Comparison of ENCODE assay signal across 8 cellular contexts in the genomic region with DNA sequence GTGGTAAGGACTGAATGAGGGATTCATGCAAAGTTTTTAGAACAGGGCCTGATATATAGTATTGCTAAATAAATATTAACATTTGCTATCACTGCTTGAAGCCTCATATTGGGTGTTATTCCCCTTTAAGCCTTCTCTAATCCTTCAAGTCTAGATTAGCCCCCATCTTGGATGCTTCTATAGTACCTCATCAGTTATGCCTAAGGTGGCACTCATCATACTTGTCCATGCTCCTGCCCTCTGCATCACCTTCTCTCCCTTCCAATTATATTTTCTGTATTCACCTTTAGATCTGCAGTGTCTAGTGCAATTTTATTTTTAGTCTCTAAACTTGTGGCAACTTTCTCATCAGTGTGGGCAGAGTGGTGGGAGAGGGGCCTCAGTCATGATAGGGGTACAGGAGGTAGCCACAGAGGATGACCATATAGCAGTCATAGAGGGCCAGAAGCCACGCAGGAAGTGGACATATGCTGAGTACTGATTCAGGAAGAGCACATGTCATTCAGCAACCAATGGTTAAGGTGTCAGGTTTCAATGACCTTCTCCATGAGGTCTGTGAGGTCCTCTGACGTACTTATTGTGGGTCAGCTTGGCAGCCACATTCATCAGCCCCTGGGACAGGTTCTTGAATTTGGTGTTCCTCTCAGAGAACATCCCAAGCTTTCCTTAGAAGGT. TPM values are rescaled to one million over a fixed set of nuclear protein-coding genes. Genes with fewer than 3 reads are reported as not detected.
A peak's percentile ranks its signal among the peaks of the same experiment; 100 is the strongest.
DNase-seq lines count a peak whose midpoint lies in the region; ATAC-seq, FAIRE-seq and TF ChIP-seq lines count a peak whose summit lies in the region.

No MANE protein-coding gene starts in this region.

- H3K79me2 ChIP-seq in DOHH2 (ENCODE audit: control insufficient read depth, low read length), result peaks cover 21% of the 10 kb centered on the region

- H3K4me3 ChIP-seq in DOHH2 (ENCODE audit: low read length) (peak overlapping the region; percentile 62), dorsolateral prefrontal cortex (peak overlapping the region in 9 of 59 donors; percentile 7 to 63 (median 19))

- H3K4me2 ChIP-seq in DOHH2 (ENCODE audit: low read length), result peak overlapping the region; percentile 85

- H3F3A ChIP-seq in DOHH2 (ENCODE audit: control insufficient read depth, insufficient read depth), result peaks cover 28% of the 10 kb centered on the region

- ATAC-seq in GM19438 (IDR thresholded peaks at IDR 0.05; ENCODE audit: low read depth, unreplicated experiment) (peak; percentile 48), HG03457 (IDR thresholded peaks at IDR 0.05; ENCODE audit: unreplicated experiment) (peak; percentile 57)

- DNase-seq in dorsolateral prefrontal cortex (no peak), HuH-7 (ENCODE audit: low spot score) (no peak), RPMI8226 (no peak), cerebellar nuclear complex (lab: John Stamatoyannopoulos, UW) (no peak), D721Med (ENCODE audit: insufficient read length, low spot score) (no peak)

- peak overlapping the region; percentile 90 for H3K27ac ChIP-seq in DOHH2 (ENCODE audit: low read depth, low read length)
- H3K27ac ChIP-seq in dorsolateral prefrontal cortex, result peak overlapping the region in 38 of 59 donors; percentile 2 to 84 (median 42)

- H4K20me1 ChIP-seq in DOHH2 (ENCODE audit: control insufficient read depth, insufficient read depth, low read depth, low read length), result no peaks in the 10 kb centered on the region

- TF ChIP-seq CTCF in DOHH2 (IDR thresholded peaks at IDR 0.05; ENCODE audit: low read depth, low read length, poor library complexity, severe bottlenecking) (no peak), dorsolateral prefrontal cortex (IDR thresholded peaks at IDR 0.05 in 54 of 56, conservative IDR thresholded peaks at IDR 0.05 in 2 of 56; ENCODE audit: low read depth in 1 of 56, partially characterized antibody in 56 of 56) (no peak), D721Med (IDR thresholded peaks at IDR 0.05; ENCODE audit: insufficient read depth, missing control alignments) (no peak)

- H3K4me1 ChIP-seq in DOHH2 (ENCODE audit: control insufficient read depth, low read length), result peaks cover 60% of the 10 kb centered on the region

- H3K27me3 ChIP-seq in DOHH2 (ENCODE audit: control insufficient read depth, low read length), result no peaks in the 10 kb centered on the region
- no peaks in the 10 kb centered on the region for H3K27me3 ChIP-seq in dorsolateral prefrontal cortex

- no peak for FAIRE-seq in D721Med (lab: Jason Lieb, UNC)

- no peaks in the 10 kb centered on the region for H3K9me2 ChIP-seq in DOHH2 (replicated peaks; ENCODE audit: control insufficient read depth, low read length)

- intact Hi-C loops in dorsolateral prefrontal cortex (cut with DNase I), result no loop called here

- H3K36me3 ChIP-seq in DOHH2 (ENCODE audit: control insufficient read depth, low read length), result peaks cover 9% of the 10 kb centered on the region

- no peaks in the 10 kb centered on the region for H3K9me3 ChIP-seq in DOHH2 (ENCODE audit: control insufficient read depth, insufficient read depth, low read length)

RNA-seq across cellular contexts. Expression of a gene that starts 2.5 kb away (rescaled TPM):
- 10 to 100 TPM in 97 of 120 experiments, 1 to 10 TPM in 23; 6.5 to 33.2 (median 13.8) TPM for total RNA-seq in dorsolateral prefrontal cortex
